ENCODE assay signal across 9 cellular contexts in genomic region chr17:48011405-48012150, GRCh38. TPM values are rescaled to one million over a fixed set of nuclear protein-coding genes. Genes with fewer than 3 reads are reported as not detected.
DNase-seq lines count a peak whose midpoint lies in the region; ATAC-seq, FAIRE-seq and TF ChIP-seq lines count a peak whose summit lies in the region.
"Had no signal": no experiment of that assay in that cellular context is flagged by ENCODE, and none has a peak within 500 bp of the region (broad histone marks: within the 10 kb centered on the region; RNA-seq: fewer than 3 reads in every experiment).

No MANE protein-coding gene starts in this region.

- no peak for DNase-seq in GM12891 (ENCODE audit: insufficient read length, low spot score)
- DNase-seq in NCI-H2171 (lab: John Stamatoyannopoulos, UW): peak; percentile 55
- DNase-seq in WTC11 (ENCODE audit: low spot score): peak; percentile 59
- DNase-seq in natural killer cell treated with Interleukin-12 subunit alpha and Interleukin-12 subunit beta and Interleukin-15 and Interleukin-18, amount 100 ng/mL, for 72 hours (ENCODE audit: low spot score): no peak
- DNase-seq in dedifferentiated amniotic fluid mesenchymal stem cell (ENCODE audit: extremely low spot score): no peak

- CTCF ChIA-PET in WTC11 (lab: Charles Lee): interaction anchor here (0.6 to 12.8 kb wide), 36 partner anchors 9 to 190 kb away, joined by 3 to 242 read pairs (median 6); partner anchors contain the start of genes CDK5RAP3, LRRC46, MRPL10 and NFE2L1

- no peaks in the 10 kb centered on the region for H3K4me1 ChIP-seq in endocrine pancreas (ENCODE audit: control insufficient read depth, insufficient read depth, low read length)

- no peak overlapping the region for H3K27ac Mint-ChIP-seq in WTC11
- no peak overlapping the region for H3K27ac Mint-ChIP-seq in natural killer cell treated with Interleukin-12 subunit alpha and Interleukin-12 subunit beta and Interleukin-15 and Interleukin-18, amount 100 ng/mL, for 72 hours

- H3K9me3 Mint-ChIP-seq in WTC11: no peaks in the 10 kb centered on the region; the same call in 1 of the 2 replicates
- H3K9me3 Mint-ChIP-seq in natural killer cell treated with Interleukin-12 subunit alpha and Interleukin-12 subunit beta and Interleukin-15 and Interleukin-18, amount 100 ng/mL, for 72 hours: no peaks in the 10 kb centered on the region

- TF ChIP-seq CTCF in 22Rv1 (IDR thresholded peaks at IDR 0.05): peak; percentile 86
- TF ChIP-seq CTCF in WTC11 (IDR thresholded peaks at IDR 0.05): no peak

- POLR2A ChIA-PET in WTC11 (lab: Charles Lee): interaction anchor here (0.6 to 1.0 kb wide), 4 partner anchors 8 to 673 kb away, joined by 3 to 9 read pairs (median 5); no protein-coding TSS in a partner anchor

- H3K4me3 ChIP-seq in endocrine pancreas (ENCODE audit: control insufficient read depth, insufficient read depth, low read length): peak overlapping the region; percentile 54

- H3K4me3 Mint-ChIP-seq in WTC11: peak overlapping the region; percentile 88
- peak overlapping the region; percentile 73 for H3K4me3 Mint-ChIP-seq in natural killer cell treated with Interleukin-12 subunit alpha and Interleukin-12 subunit beta and Interleukin-15 and Interleukin-18, amount 100 ng/mL, for 72 hours

- H3K4me1 Mint-ChIP-seq in WTC11: peaks cover 23% of the 10 kb centered on the region
- peaks cover 4 to 7% of the 10 kb centered on the region in 2 donors for H3K4me1 Mint-ChIP-seq in natural killer cell treated with Interleukin-12 subunit alpha and Interleukin-12 subunit beta and Interleukin-15 and Interleukin-18, amount 100 ng/mL, for 72 hours (ENCODE audit: low read depth in 2 of 2)

- peak overlapping the region; percentile 40 for H3K9ac ChIP-seq in endocrine pancreas (ENCODE audit: control insufficient read depth, insufficient read depth, low read length)

- ATAC-seq in WTC11 (peak; percentile 79), HG02938 (IDR thresholded peaks at IDR 0.05; ENCODE audit: unreplicated experiment) (no peak)
- peak in 1 of 2 donors; percentile 58 for ATAC-seq in natural killer cell treated with Interleukin-12 subunit alpha and Interleukin-12 subunit beta and Interleukin-15 and Interleukin-18, amount 100 ng/mL, for 72 hours

- TF ChIP-seq POLR2A in GM12891 (IDR thresholded peaks at IDR 0.05; ENCODE audit: low read depth, low read length): no peak

- peak overlapping the region; percentile 14; the same call in 1 of the 2 replicates for H3K27ac ChIP-seq in 22Rv1

- no peaks in the 10 kb centered on the region for H3K36me3 Mint-ChIP-seq in WTC11
- H3K36me3 Mint-ChIP-seq in natural killer cell treated with Interleukin-12 subunit alpha and Interleukin-12 subunit beta and Interleukin-15 and Interleukin-18, amount 100 ng/mL, for 72 hours: no peaks in the 10 kb centered on the region

- H3K27me3 Mint-ChIP-seq in WTC11 (ENCODE audit: low read depth): peaks cover 26% of the 10 kb centered on the region
- peaks cover 40 to 63% of the 10 kb centered on the region in 2 donors for H3K27me3 Mint-ChIP-seq in natural killer cell treated with Interleukin-12 subunit alpha and Interleukin-12 subunit beta and Interleukin-15 and Interleukin-18, amount 100 ng/mL, for 72 hours

- no peaks in the 10 kb centered on the region for H3K36me3 ChIP-seq in endocrine pancreas (ENCODE audit: control insufficient read depth, insufficient read depth, low read length)

- peak; percentile 72 for FAIRE-seq in GM12891 (lab: Jason Lieb, UNC)

- H3K27me3 ChIP-seq in endocrine pancreas (ENCODE audit: control insufficient read depth, insufficient read depth, low read length): no peaks in the 10 kb centered on the region

- H3K9me3 ChIP-seq in endocrine pancreas (ENCODE audit: control insufficient read depth, low read length): no peaks in the 10 kb centered on the region

TF ChIP-seq in GM12891, 5 proteins besides CTCF, POLR2A, EP300 and RAD21:
- TF ChIP-seq POU2F2 (IDR thresholded peaks at IDR 0.05; ENCODE audit: low read depth, low read length) (no peak), PAX5 (IDR thresholded peaks at IDR 0.05; ENCODE audit: insufficient read depth, low read length, severe bottlenecking) (no peak), SPI1 (IDR thresholded peaks at IDR 0.05; ENCODE audit: low read depth, low read length) (no peak), POLR2AphosphoS5 (IDR thresholded peaks at IDR 0.05; ENCODE audit: low read depth, low read length) (no peak), TAF1 (IDR thresholded peaks at IDR 0.05; ENCODE audit: low read depth, low read length) (no peak)

TF ChIP-seq in WTC11, 78 proteins besides CTCF, POLR2A, EP300 and RAD21:
- TF ChIP-seq ATF1 (CRISPR knock-in tag; IDR thresholded peaks at IDR 0.05) (no peak), CBFB (CRISPR knock-in tag; IDR thresholded peaks at IDR 0.05; ENCODE audit: low read depth) (0 out of 2 replicates have a peak, but pooled peaks have one; percentile 33), TP53 (CRISPR knock-in tag; IDR thresholded peaks at IDR 0.05) (0 out of 2 replicates have a peak, but pooled peaks have one; percentile 58), JUN (CRISPR knock-in tag; IDR thresholded peaks at IDR 0.05) (no peak), TEAD1 (CRISPR knock-in tag; IDR thresholded peaks at IDR 0.05) (0 out of 2 replicates have a peak, but pooled peaks have one; percentile 1)

RNA-seq across cellular contexts. Expression of gene COPZ2, which starts 26.0 kb away (rescaled TPM):
- 3.1 TPM for polyA plus RNA-seq in GM12891 (2012; ENCODE audit: low read depth, missing spikeins)
- 0.37 to 0.44 TPM in 2 of 3 replicates, not detected in the other for total RNA-seq in WTC11 (2021)
- total RNA-seq in natural killer cell treated with Interleukin-12 subunit alpha and Interleukin-12 subunit beta and Interleukin-15 and Interleukin-18, amount 100 ng/mL, for 72 hours: 10 to 100 TPM; 14.9 to 32.9 TPM

RNA-seq across cellular contexts. Expression of gene NFE2L1, which starts 36.6 kb away (rescaled TPM):
- 49.2 TPM for polyA plus RNA-seq in GM12891 (2012; ENCODE audit: low read depth, missing spikeins)
- total RNA-seq in WTC11 (2021): 130 to 149 TPM (median 131 TPM) in 3 replicates
- total RNA-seq in natural killer cell treated with Interleukin-12 subunit alpha and Interleukin-12 subunit beta and Interleukin-15 and Interleukin-18, amount 100 ng/mL, for 72 hours: 100 to 1,000 TPM; 103 to 153 TPM

RNA-seq across cellular contexts. Expression of gene CDK5RAP3, which starts 40.7 kb away (rescaled TPM):
- polyA plus RNA-seq in GM12891 (2012; ENCODE audit: low read depth, missing spikeins): 165 TPM
- total RNA-seq in WTC11 (2021): 128 to 143 TPM (median 138 TPM) in 3 replicates
- total RNA-seq in natural killer cell treated with Interleukin-12 subunit alpha and Interleukin-12 subunit beta and Interleukin-15 and Interleukin-18, amount 100 ng/mL, for 72 hours: 100 to 1,000 TPM; 150 to 278 TPM

RNA-seq across cellular contexts. Expression of gene PRR15L, which starts 53.9 kb away (rescaled TPM):
- 0.08 TPM for polyA plus RNA-seq in GM12891 (2012; ENCODE audit: low read depth, missing spikeins)
- total RNA-seq in WTC11 (2021): 0.59 to 1.1 TPM (median 1.1 TPM) in 3 replicates
- not detected for total RNA-seq in natural killer cell treated with Interleukin-12 subunit alpha and Interleukin-12 subunit beta and Interleukin-15 and Interleukin-18, amount 100 ng/mL, for 72 hours
- total RNA-seq: glomerular endothelial cell had no signal

Comparison
In these comparisons a context has a peak if more than half of its experiments do, and no peak if none do; other contexts are left out.
1. DNase-seq: peak in NCI-H2171 (single experiment) and WTC11 (single experiment); none in GM12891 (single experiment), natural killer cell treated with Interleukin-12 subunit alpha and Interleukin-12 subunit beta and Interleukin-15 and Interleukin-18, amount 100 ng/mL, for 72 hours (single experiment) and dedifferentiated amniotic fluid mesenchymal stem cell (single experiment).
2. RNA of gene COPZ2, which starts 26.0 kb away (total RNA-seq): 14.9 to 32.9 TPM in natural killer cell treated with Interleukin-12 subunit alpha and Interleukin-12 subunit beta and Interleukin-15 and Interleukin-18, amount 100 ng/mL, for 72 hours; 0.37 to 0.44 TPM in WTC11; every median in the first group is over 10 times any median in the second.